ENCODE assay signal across 10 cellular contexts in the genomic region with DNA sequence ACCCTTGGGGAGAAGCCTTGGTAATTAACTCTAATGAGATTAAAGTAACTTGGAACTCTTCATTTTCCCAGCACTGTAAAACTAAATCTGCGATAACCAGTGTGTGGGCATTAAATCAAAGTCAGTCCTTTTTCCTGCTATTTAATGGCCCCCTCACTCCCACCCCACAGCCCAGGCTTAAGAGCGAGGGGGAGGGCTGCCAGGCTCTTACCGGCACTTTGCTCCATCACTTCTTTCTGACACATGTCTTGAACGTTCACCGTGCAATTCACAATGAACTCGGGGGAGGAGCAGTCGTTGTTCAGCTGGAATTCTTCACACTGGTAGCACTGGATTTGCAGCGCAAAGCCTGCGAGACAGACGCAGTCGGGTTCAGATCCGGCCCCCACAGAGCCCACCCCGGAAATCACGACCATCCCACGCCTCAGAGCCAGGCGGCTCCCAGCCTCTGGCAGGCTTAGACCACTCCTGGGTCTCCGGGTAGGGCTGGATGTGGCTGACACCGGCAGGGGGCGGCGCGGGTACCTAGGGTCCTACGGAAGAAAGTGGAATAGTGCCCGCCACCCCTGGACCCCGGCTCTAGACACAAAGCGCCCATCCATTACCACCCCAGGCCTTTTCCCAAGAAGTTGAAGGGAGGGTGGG. TPM values are rescaled to one million over a fixed set of nuclear protein-coding genes. Genes with fewer than 3 reads are reported as not detected.
DNase-seq lines count a peak whose midpoint lies in the region; FAIRE-seq and TF ChIP-seq lines count a peak whose summit lies in the region.
"Had no signal": no experiment of that assay in that cellular context is flagged by ENCODE, and none has a peak within 500 bp of the region (broad histone marks: within the 10 kb centered on the region; RNA-seq: fewer than 3 reads in every experiment).

No MANE protein-coding gene starts in this region.

- peak overlapping the region; percentile 89 for H3K4me3 Mint-ChIP-seq in astrocyte (ENCODE audit: unreplicated experiment)
- no peak overlapping the region for H3K4me3 Mint-ChIP-seq in CD8-positive, alpha-beta memory T cell

- no peaks in the 10 kb centered on the region for H3K27me3 ChIP-seq in AG04450 (ENCODE audit: control insufficient read depth, insufficient read depth, low read length)
- H3K27me3 ChIP-seq in HUES48 (ENCODE audit: control insufficient read depth, insufficient read depth, low read length): peaks cover 66% of the 10 kb centered on the region
- no peaks in the 10 kb centered on the region for H3K27me3 ChIP-seq in astrocyte (ENCODE audit: insufficient read depth, low read length)
- H3K27me3 ChIP-seq in CD8-positive, alpha-beta memory T cell (ENCODE audit: insufficient read depth, low read length, poor library complexity, severe bottlenecking): no peaks in the 10 kb centered on the region
- H3K27me3 ChIP-seq: body of pancreas had no signal

- TF ChIP-seq CTCF in AG04450 (IDR thresholded peaks at IDR 0.05; ENCODE audit: low read depth, low read length): peak; percentile 54
- peak; percentile 26 for TF ChIP-seq CTCF in astrocyte (IDR thresholded peaks at IDR 0.05; ENCODE audit: insufficient read depth, low read depth, low read length)
- TF ChIP-seq CTCF in kidney (IDR thresholded peaks at IDR 0.05; ENCODE audit: borderline replicate concordance, extremely low read depth, insufficient read depth): no peak

- no peak overlapping the region for H3K27ac ChIP-seq in AG04450 (ENCODE audit: low read depth, low read length)
- H3K27ac ChIP-seq in HUES48 (ENCODE audit: low read depth, low read length): no peak overlapping the region
- peak overlapping the region; percentile 15 for H3K27ac ChIP-seq in astrocyte (ENCODE audit: low read depth, low read length)
- H3K27ac ChIP-seq in kidney (ENCODE audit: low read depth in 2 of 2, low read length in 2 of 2): no peak overlapping the region
- H3K27ac ChIP-seq in CD8-positive, alpha-beta memory T cell (ENCODE audit: low read depth, low read length): no peak overlapping the region
- H3K27ac ChIP-seq: body of pancreas, upper lobe of left lung had no signal

- peaks cover 20% of the 10 kb centered on the region for H3K4me1 ChIP-seq in HUES48 (ENCODE audit: control insufficient read depth, insufficient read depth, low read length)
- peaks cover 17% of the 10 kb centered on the region for H3K4me1 ChIP-seq in astrocyte (ENCODE audit: insufficient read depth, low read length)
- peaks cover 0 to 13% of the 10 kb centered on the region in 2 donors for H3K4me1 ChIP-seq in kidney (ENCODE audit: control insufficient read depth in 1 of 2, insufficient read depth in 1 of 2, low read depth in 1 of 2, low read length in 2 of 2)
- no peaks in the 10 kb centered on the region for H3K4me1 ChIP-seq in CD8-positive, alpha-beta memory T cell (ENCODE audit: insufficient read depth, low read length)

- CTCF ChIA-PET in AG04450 (lab: Charles Lee): interaction anchor here (0.5 to 2.3 kb wide), 6 partner anchors 10 to 122 kb away, joined by 3 to 12 read pairs (median 4); no protein-coding TSS in a partner anchor
- CTCF ChIA-PET in CD8-positive, alpha-beta memory T cell (lab: Charles Lee): no interaction called here

- H3K27ac Mint-ChIP-seq in astrocyte (ENCODE audit: unreplicated experiment): no peak overlapping the region
- no peak overlapping the region for H3K27ac Mint-ChIP-seq in CD8-positive, alpha-beta memory T cell

- peaks cover 39% of the 10 kb centered on the region for H3K4me1 Mint-ChIP-seq in astrocyte (ENCODE audit: low read depth, unreplicated experiment)
- no peaks in the 10 kb centered on the region for H3K4me1 Mint-ChIP-seq in CD8-positive, alpha-beta memory T cell

- no peaks in the 10 kb centered on the region for H3K36me3 Mint-ChIP-seq in astrocyte (ENCODE audit: low read depth, unreplicated experiment)
- no peaks in the 10 kb centered on the region for H3K36me3 Mint-ChIP-seq in CD8-positive, alpha-beta memory T cell

- H3K9me3 ChIP-seq in AG04450 (ENCODE audit: control insufficient read depth, insufficient read depth, low read length) (no peaks in the 10 kb centered on the region), HUES48 (ENCODE audit: control insufficient read depth, insufficient read depth, low read length) (no peaks in the 10 kb centered on the region), astrocyte (ENCODE audit: insufficient read depth, low read depth, low read length) (no peaks in the 10 kb centered on the region), kidney (ENCODE audit: control insufficient read depth in 1 of 2, low read length in 2 of 2) (no peaks in the 10 kb centered on the region)
- no peaks in the 10 kb centered on the region for H3K9me3 ChIP-seq in CD8-positive, alpha-beta memory T cell (ENCODE audit: low read length)
- H3K9me3 ChIP-seq: body of pancreas, upper lobe of left lung had no signal

- no peak overlapping the region for H3K9ac ChIP-seq in HUES48 (ENCODE audit: low read depth, low read length)
- peak overlapping the region; percentile 74 for H3K9ac ChIP-seq in astrocyte (ENCODE audit: low read length)
- no peak overlapping the region for H3K9ac ChIP-seq in kidney (ENCODE audit: low read length in 2 of 2)

- no peaks in the 10 kb centered on the region for H3K36me3 ChIP-seq in HUES48 (ENCODE audit: control insufficient read depth, insufficient read depth, low read length)
- peaks cover 15% of the 10 kb centered on the region for H3K36me3 ChIP-seq in astrocyte (ENCODE audit: insufficient read depth, low read length)
- no peaks in the 10 kb centered on the region for H3K36me3 ChIP-seq in kidney (ENCODE audit: control insufficient read depth in 1 of 2, insufficient read depth in 2 of 2, low read length in 2 of 2)
- H3K36me3 ChIP-seq in CD8-positive, alpha-beta memory T cell (ENCODE audit: insufficient read depth, low read length): no peaks in the 10 kb centered on the region
- H3K36me3 ChIP-seq: upper lobe of left lung had no signal

- H3K4me3 ChIP-seq in AG04450 (ENCODE audit: low read depth, low read length) (peak overlapping the region; percentile 76), HUES48 (ENCODE audit: low read depth, low read length) (peak overlapping the region; percentile 60), astrocyte (ENCODE audit: insufficient read depth, low read depth, low read length) (peak overlapping the region; percentile 70), kidney (ENCODE audit: low read length in 2 of 2) (peak overlapping the region; percentile 37 to 61)
- H3K4me3 ChIP-seq in CD8-positive, alpha-beta memory T cell (ENCODE audit: low read length): no peak overlapping the region

- FAIRE-seq in astrocyte (lab: Jason Lieb, UNC) (no peak), kidney (lab: Jason Lieb, UNC) (no peak)

- no peaks in the 10 kb centered on the region for H3K9me3 Mint-ChIP-seq in astrocyte (ENCODE audit: unreplicated experiment)
- peaks cover 0 to 9% (median 3%) of the 10 kb centered on the region in 5 donors for H3K9me3 Mint-ChIP-seq in CD8-positive, alpha-beta memory T cell

- DNase-seq in AG04450 (ENCODE audit: low read depth, low spot score) (no peak), astrocyte (ENCODE audit: low read depth) (peak; percentile 47), kidney (no peak), NCI-H187 treated with DMSO at 0.1 percent for 48 hours (lab: John Stamatoyannopoulos, UW) (no peak), SKM-1 (lab: John Stamatoyannopoulos, UW; ENCODE audit: unreplicated experiment) (no peak)
- DNase-seq in stimulated activated naive CD4-positive, alpha-beta T cell treated with Interleukin-2 at 50 U/mL for 16 hours (lab: John Stamatoyannopoulos, UW): no peak
- no peak for DNase-seq in CD8-positive, alpha-beta memory T cell

- H3K79me2 ChIP-seq in astrocyte (ENCODE audit: insufficient read depth, low read length): peaks cover 56% of the 10 kb centered on the region

- peak overlapping the region; percentile 90 for H3K4me2 ChIP-seq in astrocyte (ENCODE audit: low read length)

- intact Hi-C loops in kidney (cut with DNase I): no loop called here

- peak overlapping the region; percentile 51 for H2AFZ ChIP-seq in astrocyte (ENCODE audit: low read depth, low read length)

- POLR2A ChIA-PET in AG04450 (lab: Yijun Ruan, JAX): interaction anchor here (0.7 to 1.7 kb wide), 5 partner anchors 15 to 184 kb away, joined by 3 to 4 read pairs (median 3); no protein-coding TSS in a partner anchor
- POLR2A ChIA-PET in CD8-positive, alpha-beta memory T cell (lab: Charles Lee): no interaction called here

- H4K20me1 ChIP-seq in astrocyte (ENCODE audit: insufficient read depth, low read length): peaks cover 23% of the 10 kb centered on the region

- no peaks in the 10 kb centered on the region for H3K27me3 Mint-ChIP-seq in astrocyte (ENCODE audit: low read depth, unreplicated experiment)
- H3K27me3 Mint-ChIP-seq in CD8-positive, alpha-beta memory T cell: peaks cover 23 to 31% of the 10 kb centered on the region in 2 donors

RNA-seq across cellular contexts. Expression of a gene that starts 1.7 kb away (rescaled TPM):
- polyA plus RNA-seq in AG04450 (2011; rRNA removed) (60.3 and 64.7 TPM in 2 replicates), kidney (ENCODE audit: insufficient read depth, low read depth, low replicate concordance) (4.7 TPM)
- polyA minus RNA-seq in AG04450 (2011; rRNA and poly(A)+ RNA removed): 45.6 and 55.1 TPM in 2 replicates
- total RNA-seq in astrocyte (51.1 and 61.6 TPM in 2 replicates), kidney (11.1 TPM)
- total RNA-seq in CD8-positive, alpha-beta memory T cell: not detected
- not detected for polyA plus RNA-seq in CD8-positive, alpha-beta memory T cell

Comparison
In these comparisons a context has a peak if more than half of its experiments do, and no peak if none do; other contexts are left out.
1. RNA of a gene that starts 1.7 kb away (total RNA-seq): 51.1 to 61.6 TPM in astrocyte and 11.1 TPM in kidney (single experiment); not detected in CD8-positive, alpha-beta memory T cell; every median in the first group is over 10 times any median in the second.